In the genomic region with DNA sequence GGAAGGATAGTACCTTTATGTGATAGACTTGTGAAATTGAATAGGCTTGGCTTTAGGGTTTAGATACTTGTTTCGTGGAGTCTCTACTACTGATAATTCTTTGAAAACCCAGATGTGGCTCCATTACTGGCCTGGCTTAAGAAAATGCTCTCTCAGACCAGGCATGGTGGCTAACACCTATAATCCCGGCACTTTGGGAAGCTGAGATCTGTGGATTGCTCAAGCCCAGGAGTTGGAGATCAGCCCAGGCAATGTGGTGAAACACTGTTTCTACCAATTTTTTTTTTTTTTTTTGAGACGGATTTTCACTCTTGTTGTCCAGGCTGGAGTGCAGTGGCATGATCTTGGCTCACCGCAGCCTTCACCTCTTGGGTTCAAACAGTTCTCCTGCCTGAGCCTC, we compare ENCODE assay signal across 14 cellular contexts. TPM values are rescaled to one million over a fixed set of nuclear protein-coding genes. Genes with fewer than 3 reads are reported as not detected.
DNase-seq lines count a peak whose midpoint lies in the region; ATAC-seq, FAIRE-seq and TF ChIP-seq lines count a peak whose summit lies in the region.
"Had no signal": no experiment of that assay in that cellular context is flagged by ENCODE, and none has a peak within 500 bp of the region (broad histone marks: within the 10 kb centered on the region; RNA-seq: fewer than 3 reads in every experiment).

No MANE protein-coding gene starts in this region.

- H3K9me3 Mint-ChIP-seq in HFFc6 (no peaks in the 10 kb centered on the region), astrocyte (ENCODE audit: unreplicated experiment) (no peaks in the 10 kb centered on the region)
- H3K9me3 Mint-ChIP-seq in activated CD4-positive, alpha-beta memory T cell treated with anti-CD3 and anti-CD28 coated beads, Interleukin-2, amount 10 ng/mL, durations not matched to agents 7 days and 5 days, result no peaks in the 10 kb centered on the region
- H3K9me3 Mint-ChIP-seq: activated B cell treated with CpG ODN at 0.5 μM for 24 hours had no signal

- DNase-seq in HFFc6 (peak; percentile 53), astrocyte (ENCODE audit: low read depth) (peak; percentile 62), left ventricle myocardium inferior (peak; percentile 62), testis (peak; percentile 59), cerebellum (ENCODE audit: low spot score) (no peak)
- DNase-seq in activated CD4-positive, alpha-beta memory T cell treated with anti-CD3 and anti-CD28 coated beads, Interleukin-2, amount 10 ng/mL, durations not matched to agents 7 days and 5 days, result no peak
- DNase-seq: activated B cell treated with CpG ODN at 0.5 μM for 24 hours, NCI-H1105, NCI-H526, SHP77 treated with DMSO at 0.1 percent for 48 hours had no signal

- H2AFZ ChIP-seq in astrocyte (ENCODE audit: low read depth, low read length), result no peak overlapping the region

- H3K36me3 ChIP-seq in astrocyte (ENCODE audit: insufficient read depth, low read length) (peaks cover 48% of the 10 kb centered on the region), left ventricle myocardium inferior (peaks cover 95% of the 10 kb centered on the region), testis (ENCODE audit: low read depth, missing control alignments) (no peaks in the 10 kb centered on the region)

- H3K9me3 ChIP-seq in astrocyte (ENCODE audit: insufficient read depth, low read depth, low read length) (no peaks in the 10 kb centered on the region), left ventricle myocardium inferior (replicated peaks) (no peaks in the 10 kb centered on the region), testis (no peaks in the 10 kb centered on the region)
- H3K9me3 ChIP-seq: ascending aorta, suprapubic skin had no signal

- no peaks in the 10 kb centered on the region for H3K27me3 ChIP-seq in astrocyte (ENCODE audit: insufficient read depth, low read length)
- no peaks in the 10 kb centered on the region for H3K27me3 ChIP-seq in left ventricle myocardium inferior (ENCODE audit: low read depth)
- no peaks in the 10 kb centered on the region for H3K27me3 ChIP-seq in testis
- H3K27me3 ChIP-seq: ascending aorta, suprapubic skin had no signal

- intact Hi-C loops in left ventricle myocardium inferior (cut with micrococcal nuclease), result no loop called here
- intact Hi-C loops in testis (cut with DNase I; ENCODE audit: low total_unique reads), result no loop called here

- H3K27ac ChIP-seq in astrocyte (ENCODE audit: low read depth, low read length) (no peak overlapping the region), left ventricle myocardium inferior (replicated peaks) (peak overlapping the region; percentile 88), testis (no peak overlapping the region)
- H3K27ac ChIP-seq: suprapubic skin had no signal

- no peak overlapping the region for H3K9ac ChIP-seq in astrocyte (ENCODE audit: low read length)

- no peak overlapping the region for H3K4me2 ChIP-seq in astrocyte (ENCODE audit: low read length)

- no peak for FAIRE-seq in astrocyte (lab: Jason Lieb, UNC)
- FAIRE-seq: D721Med had no signal

- H3K4me1 Mint-ChIP-seq in HFFc6 (ENCODE audit: low read depth), result peaks cover 37% of the 10 kb centered on the region
- H3K4me1 Mint-ChIP-seq in astrocyte (ENCODE audit: low read depth, unreplicated experiment), result peaks cover 33% of the 10 kb centered on the region
- H3K4me1 Mint-ChIP-seq in activated CD4-positive, alpha-beta memory T cell treated with anti-CD3 and anti-CD28 coated beads, Interleukin-2, amount 10 ng/mL, durations not matched to agents 7 days and 5 days, result peaks cover under 1% of the 10 kb centered on the region
- H3K4me1 Mint-ChIP-seq: activated B cell treated with CpG ODN at 0.5 μM for 24 hours had no signal

- no peaks in the 10 kb centered on the region for H3K79me2 ChIP-seq in astrocyte (ENCODE audit: insufficient read depth, low read length)

- POLR2A ChIA-PET in activated CD4-positive, alpha-beta memory T cell treated with anti-CD3 and anti-CD28 coated beads, Interleukin-2, amount 10 ng/mL, durations not matched to agents 7 days and 5 days (lab: Charles Lee), result no interaction called here

- TF ChIP-seq POLR2A in testis (IDR thresholded peaks at IDR 0.05), result no peak

- no peak for ATAC-seq in GM19455 (IDR thresholded peaks at IDR 0.05; ENCODE audit: unreplicated experiment)

- CTCF ChIA-PET in activated CD4-positive, alpha-beta memory T cell treated with anti-CD3 and anti-CD28 coated beads, Interleukin-2, amount 10 ng/mL, durations not matched to agents 7 days and 5 days (lab: Charles Lee), result no interaction called here

- TF ChIP-seq CTCF in HFFc6 (IDR thresholded peaks at IDR 0.05), result no peak
- TF ChIP-seq CTCF in astrocyte (IDR thresholded peaks at IDR 0.05; ENCODE audit: insufficient read depth, low read depth, low read length), result no peak
- no peak for TF ChIP-seq CTCF in left ventricle myocardium inferior (IDR thresholded peaks at IDR 0.05; ENCODE audit: borderline replicate concordance)
- no peak for TF ChIP-seq CTCF in testis (IDR thresholded peaks at IDR 0.05)

- peaks cover under 1% of the 10 kb centered on the region for H4K20me1 ChIP-seq in astrocyte (ENCODE audit: insufficient read depth, low read length)

- H3K4me3 Mint-ChIP-seq in HFFc6, result no peak overlapping the region
- H3K4me3 Mint-ChIP-seq in astrocyte (ENCODE audit: unreplicated experiment), result no peak overlapping the region
- H3K4me3 Mint-ChIP-seq in activated CD4-positive, alpha-beta memory T cell treated with anti-CD3 and anti-CD28 coated beads, Interleukin-2, amount 10 ng/mL, durations not matched to agents 7 days and 5 days, result no peak overlapping the region
- H3K4me3 Mint-ChIP-seq: activated B cell treated with CpG ODN at 0.5 μM for 24 hours had no signal

- no peak overlapping the region for H3K4me3 ChIP-seq in astrocyte (ENCODE audit: insufficient read depth, low read depth, low read length)
- no peak overlapping the region for H3K4me3 ChIP-seq in left ventricle myocardium inferior
- H3K4me3 ChIP-seq in testis, result no peak overlapping the region
- H3K4me3 ChIP-seq: ascending aorta, suprapubic skin had no signal

- WGBS in testis, 2 donors, result 72 to 83% methylated on average over 4 of the region's 4 CpGs

- H3K27me3 Mint-ChIP-seq in HFFc6 (ENCODE audit: insufficient read depth) (no peaks in the 10 kb centered on the region), astrocyte (ENCODE audit: low read depth, unreplicated experiment) (no peaks in the 10 kb centered on the region)
- H3K27me3 Mint-ChIP-seq in activated CD4-positive, alpha-beta memory T cell treated with anti-CD3 and anti-CD28 coated beads, Interleukin-2, amount 10 ng/mL, durations not matched to agents 7 days and 5 days, result no peaks in the 10 kb centered on the region
- H3K27me3 Mint-ChIP-seq: activated B cell treated with CpG ODN at 0.5 μM for 24 hours had no signal

- H3K27ac Mint-ChIP-seq in HFFc6 (peak overlapping the region; percentile 71), astrocyte (ENCODE audit: unreplicated experiment) (peak overlapping the region; percentile 29)
- H3K27ac Mint-ChIP-seq in activated CD4-positive, alpha-beta memory T cell treated with anti-CD3 and anti-CD28 coated beads, Interleukin-2, amount 10 ng/mL, durations not matched to agents 7 days and 5 days, result no peak overlapping the region
- H3K27ac Mint-ChIP-seq: activated B cell treated with CpG ODN at 0.5 μM for 24 hours had no signal

- H3K36me3 Mint-ChIP-seq in HFFc6 (ENCODE audit: low read depth) (peaks cover 46% of the 10 kb centered on the region), astrocyte (ENCODE audit: low read depth, unreplicated experiment) (peaks cover 22% of the 10 kb centered on the region)
- peaks cover 43% of the 10 kb centered on the region for H3K36me3 Mint-ChIP-seq in activated CD4-positive, alpha-beta memory T cell treated with anti-CD3 and anti-CD28 coated beads, Interleukin-2, amount 10 ng/mL, durations not matched to agents 7 days and 5 days (ENCODE audit: low read depth)

- H3K4me1 ChIP-seq in astrocyte (ENCODE audit: insufficient read depth, low read length), result peaks cover 2% of the 10 kb centered on the region
- H3K4me1 ChIP-seq in left ventricle myocardium inferior, result peaks cover 39% of the 10 kb centered on the region
- H3K4me1 ChIP-seq in testis, result no peaks in the 10 kb centered on the region
- H3K4me1 ChIP-seq: ascending aorta had no signal

RNA-seq across cellular contexts. Expression of a gene that starts 40.9 kb away (rescaled TPM):
- total RNA-seq in HFFc6 (2021; fragmentation: NEBNext Ultra II Directional; extraction: Animal tissue kit (Norgen Biotek cat#: 25700)), result 10 to 100 TPM; 64.2 to 94.0 (median 85.3) TPM
- 116 and 117 TPM in 2 replicates for total RNA-seq in astrocyte
- total RNA-seq in left ventricle myocardium inferior, result 42.1 TPM
- total RNA-seq in testis, result 100 to 1,000 TPM; 176 to 203 TPM
- polyA plus RNA-seq in testis (ENCODE audit: insufficient read depth, low read depth, low replicate concordance), result 224 TPM
- 56.9 TPM for total RNA-seq in cerebellum
- total RNA-seq in activated CD4-positive, alpha-beta memory T cell treated with anti-CD3 and anti-CD28 coated beads, Interleukin-2, amount 10 ng/mL, durations not matched to agents 7 days and 5 days, result 10 to 100 TPM; 70.4 to 72.1 TPM

RNA-seq across cellular contexts. Expression of a gene that starts 41.2 kb away (rescaled TPM):
- total RNA-seq in HFFc6 (2021; fragmentation: NEBNext Ultra II Directional; extraction: Animal tissue kit (Norgen Biotek cat#: 25700)), result 1 to 10 TPM; 3.8 to 5.2 (median 4.7) TPM
- 7.9 and 8.1 TPM in 2 replicates for total RNA-seq in astrocyte
- 4.8 TPM for total RNA-seq in left ventricle myocardium inferior
- 10 to 100 TPM; 12.9 to 14.3 TPM for total RNA-seq in testis
- polyA plus RNA-seq in testis (ENCODE audit: insufficient read depth, low read depth, low replicate concordance), result 25.2 TPM
- total RNA-seq in cerebellum, result 5.2 TPM
- 1 to 10 TPM; 5.6 to 7.3 TPM for total RNA-seq in activated CD4-positive, alpha-beta memory T cell treated with anti-CD3 and anti-CD28 coated beads, Interleukin-2, amount 10 ng/mL, durations not matched to agents 7 days and 5 days
- total RNA-seq: ascending aorta had no signal

RNA-seq across cellular contexts. Expression of a gene that starts 42.2 kb away (rescaled TPM):
- 100 to 1,000 TPM; 107 to 134 (median 110) TPM for total RNA-seq in HFFc6 (2021; fragmentation: NEBNext Ultra II Directional; extraction: Animal tissue kit (Norgen Biotek cat#: 25700))
- total RNA-seq in astrocyte, result 116 and 129 TPM in 2 replicates
- total RNA-seq in left ventricle myocardium inferior, result 101 TPM
- total RNA-seq in testis, result 10 to 100 TPM; 50.2 to 68.9 TPM
- polyA plus RNA-seq in testis (ENCODE audit: insufficient read depth, low read depth, low replicate concordance), result 39.7 TPM
- 21.1 TPM for total RNA-seq in cerebellum
- 10 to 100 TPM; 77.8 to 79.7 TPM for total RNA-seq in activated CD4-positive, alpha-beta memory T cell treated with anti-CD3 and anti-CD28 coated beads, Interleukin-2, amount 10 ng/mL, durations not matched to agents 7 days and 5 days

RNA-seq across cellular contexts. Expression of a gene that starts 42.6 kb away (rescaled TPM):
- 10 to 100 TPM in 1 of 6 experiments, 1 to 10 TPM in 5; 7.6 to 12.3 (median 9.0) TPM for total RNA-seq in HFFc6 (2021; fragmentation: NEBNext Ultra II Directional; extraction: Animal tissue kit (Norgen Biotek cat#: 25700))
- total RNA-seq in astrocyte (18.3 and 20.3 TPM in 2 replicates), left ventricle myocardium inferior (7.3 TPM), testis (10 to 100 TPM; 18.3 to 27.4 TPM), cerebellum (4.5 TPM)
- 11.7 TPM for polyA plus RNA-seq in testis (ENCODE audit: insufficient read depth, low read depth, low replicate concordance)
- total RNA-seq in activated CD4-positive, alpha-beta memory T cell treated with anti-CD3 and anti-CD28 coated beads, Interleukin-2, amount 10 ng/mL, durations not matched to agents 7 days and 5 days, result 10 to 100 TPM; 17.1 to 17.5 TPM

Comparison
In these comparisons a context has a peak if more than half of its experiments do, and no peak if none do; other contexts are left out.
1. DNase-seq: peak in HFFc6 (single experiment), astrocyte (single experiment), left ventricle myocardium inferior (single experiment) and testis (single experiment); none in cerebellum (single experiment) and activated CD4-positive, alpha-beta memory T cell treated with anti-CD3 and anti-CD28 coated beads, Interleukin-2, amount 10 ng/mL, durations not matched to agents 7 days and 5 days (single experiment).